ENCODE assay signal across 21 cellular contexts in genomic region chr6:159862103-159862502, GRCh38. TPM values are rescaled to one million over a fixed set of nuclear protein-coding genes. Genes with fewer than 3 reads are reported as not detected.
"Had no signal": no experiment of that assay in that cellular context is flagged by ENCODE, and none has a peak within 500 bp of the region (broad histone marks: within the 10 kb centered on the region; RNA-seq: fewer than 3 reads in every experiment).

No MANE protein-coding gene starts in this region.

- H3K9me3 Mint-ChIP-seq: T-helper 2 cell treated with Interferon-gamma antibody and Interleukin-4, amounts not matched to agents 5 μg/mL and 100 μg/mL, for 36 hours had no signal

- H3K4me1 ChIP-seq: sigmoid colon, transverse colon, vagina had no signal

- H3K27ac Mint-ChIP-seq: mesothelial cell of epicardium; nephron progenitor cell; stimulated activated effector memory CD8-positive, alpha-beta T cell treated with anti-CD3 and anti-CD28 coated beads, Interleukin-12 subunit alpha, Interleukin-12 subunit beta, amount 100 ng/mL, for 72 hours; T-helper 2 cell treated with Interferon-gamma antibody and Interleukin-4, amounts not matched to agents 5 μg/mL and 100 μg/mL, for 36 hours had no signal

- H3K27ac ChIP-seq: left lung, sigmoid colon, transverse colon, vagina had no signal

- ATAC-seq: left lung; stimulated activated effector memory CD8-positive, alpha-beta T cell treated with anti-CD3 and anti-CD28 coated beads, Interleukin-12 subunit alpha, Interleukin-12 subunit beta, amount 100 ng/mL, for 72 hours had no signal

- H3K4me3 ChIP-seq: left lung, sigmoid colon, transverse colon, vagina had no signal

- H3K4me3 Mint-ChIP-seq: mesothelial cell of epicardium; nephron progenitor cell; stimulated activated effector memory CD8-positive, alpha-beta T cell treated with anti-CD3 and anti-CD28 coated beads, Interleukin-12 subunit alpha, Interleukin-12 subunit beta, amount 100 ng/mL, for 72 hours; T-helper 2 cell treated with Interferon-gamma antibody and Interleukin-4, amounts not matched to agents 5 μg/mL and 100 μg/mL, for 36 hours had no signal

- H3K4me1 Mint-ChIP-seq: mesothelial cell of epicardium, nephron progenitor cell had no signal

- H3K36me3 ChIP-seq: left lung, sigmoid colon, transverse colon, vagina had no signal

- H3K9me3 ChIP-seq: transverse colon, vagina had no signal

- DNase-seq: activated CD8-positive, alpha-beta memory T cell treated with anti-CD3 and anti-CD28 coated beads, Interleukin-2, amount 50 U/mL, for 48 hours; aorta; cortex of kidney; erythroblast; left lung; nephron progenitor cell; nucleus accumbens; sigmoid colon; stimulated activated CD4-positive, alpha-beta T cell treated with anti-CD3 and anti-CD28 coated beads, Interleukin-4, amount 100 ng/mL, for 24 hours; SW 1271; transverse colon had no signal

- H3K27me3 ChIP-seq: sigmoid colon, vagina had no signal

- H3K36me3 Mint-ChIP-seq: mesothelial cell of epicardium; stimulated activated effector memory CD8-positive, alpha-beta T cell treated with anti-CD3 and anti-CD28 coated beads, Interleukin-12 subunit alpha, Interleukin-12 subunit beta, amount 100 ng/mL, for 72 hours had no signal

- FAIRE-seq: endometrium, frontal cortex, TTC549 had no signal

RNA-seq across cellular contexts. Expression of gene MAS1, which starts 28.7 kb away (rescaled TPM):
- total RNA-seq: kidney epithelial cell, lung microvascular endothelial cell, mesothelial cell of epicardium, renal cortical epithelial cell, sigmoid colon, transverse colon had no signal
- polyA plus RNA-seq: aorta had no signal
